In genomic region chr5:178859625-178860521, GRCh38 we compare ENCODE assay signal across 1 cellular context.
TF ChIP-seq lines count a peak whose summit lies in the region.

TSS of gene ZNF354B (plus strand) at chr5:178859953. CDS start at chr5:178861048, 1,095 bp downstream.

TF ChIP-seq in K562, 482 proteins besides CTCF, POLR2A, EP300 and RAD21 (continued from another document and continues in another):
- TF ChIP-seq ETV5 (CRISPR knock-in tag; IDR thresholded peaks at IDR 0.05; ENCODE audit: low read depth) (no peak; the same call in 1 of the 2 replicates), MXD1 (CRISPR knock-in tag; IDR thresholded peaks at IDR 0.05; ENCODE audit: borderline replicate concordance, poor library complexity, severe bottlenecking) (no peak), GTF3C2 (IDR thresholded peaks at IDR 0.05; ENCODE audit: borderline replicate concordance, extremely low read depth, insufficient read length) (no peak), ARID1B (IDR thresholded peaks at IDR 0.05) (no peak), CBFB (CRISPR knock-in tag; IDR thresholded peaks at IDR 0.05) (no peak), MED1 (CRISPR knock-in tag; IDR thresholded peaks at IDR 0.05; ENCODE audit: borderline replicate concordance) (no peak), ZNF668 (CRISPR knock-in tag; IDR thresholded peaks at IDR 0.05) (no peak), POLR2AphosphoS5 (IDR thresholded peaks at IDR 0.05; ENCODE audit: control insufficient read depth, insufficient read depth, low read depth, low read length) (peak; percentile 75; the same call in 1 of the 2 replicates), NR0B1 (IDR thresholded peaks at IDR 0.05; ENCODE audit: partially characterized antibody) (no peak), MTA2 (IDR thresholded peaks at IDR 0.05; ENCODE audit: low read depth) (no peak), PML (IDR thresholded peaks at IDR 0.05; ENCODE audit: low read length) (no peak), TAL1 (IDR thresholded peaks at IDR 0.05) (no peak), PHF8 (IDR thresholded peaks at IDR 0.05; ENCODE audit: borderline replicate concordance, low read length) (peak; percentile 80), ILF3 (IDR thresholded peaks at IDR 0.05; ENCODE audit: borderline replicate concordance) (0 out of 2 replicates have a peak, but pooled peaks have one; percentile 22), ZNF280A (IDR thresholded peaks at IDR 0.05; ENCODE audit: low read depth, partially characterized antibody) (no peak), ZNF512 (tag; IDR thresholded peaks at IDR 0.05) (no peak), ILK (tag; IDR thresholded peaks at IDR 0.05; ENCODE audit: borderline replicate concordance, low read depth) (no peak), PREB (CRISPR knock-in tag; IDR thresholded peaks at IDR 0.05) (0 out of 2 replicates have a peak, but pooled peaks have one; percentile 54), CEBPZ (IDR thresholded peaks at IDR 0.05; ENCODE audit: borderline replicate concordance, low read depth, low read length) (no peak), HOMEZ (CRISPR knock-in tag; IDR thresholded peaks at IDR 0.05) (no peak), SMAD4 (CRISPR knock-in tag; conservative IDR thresholded peaks at IDR 0.05) (peak; percentile 80; the same call in 1 of the 2 replicates), SIX5 (IDR thresholded peaks at IDR 0.05; ENCODE audit: borderline replicate concordance in 1 of 2, insufficient read depth in 1 of 2, low read depth in 1 of 2, low read length in 2 of 2) (peak; percentile 84 to 86), ZNF785 (CRISPR knock-in tag; IDR thresholded peaks at IDR 0.05) (no peak), CBFA2T3 (IDR thresholded peaks at IDR 0.05) (peak; percentile 6; the same call in 1 of the 2 replicates), PTTG1 (tag; IDR thresholded peaks at IDR 0.05; ENCODE audit: low read depth) (no peak), GATAD2A (IDR thresholded peaks at IDR 0.05) (no peak), GATA2 (CRISPR knock-in tag; IDR thresholded peaks at IDR 0.05) (no peak), THAP7 (CRISPR knock-in tag; IDR thresholded peaks at IDR 0.05) (no peak), SRSF1 (IDR thresholded peaks at IDR 0.05; ENCODE audit: low read depth, low read length) (no peak), ZNF146 (CRISPR knock-in tag; IDR thresholded peaks at IDR 0.05; ENCODE audit: unreplicated experiment) (no peak), MTA3 (IDR thresholded peaks at IDR 0.05; ENCODE audit: borderline replicate concordance) (peak; percentile 66; the same call in 1 of the 2 replicates), RBM25 (IDR thresholded peaks at IDR 0.05; ENCODE audit: low read depth, low read length, severe bottlenecking) (peak; percentile 25), NFATC3 (IDR thresholded peaks at IDR 0.05) (no peak), KLF6 (CRISPR knock-in tag; IDR thresholded peaks at IDR 0.05; ENCODE audit: borderline replicate concordance) (no peak), BRF2 (IDR thresholded peaks at IDR 0.05; ENCODE audit: borderline replicate concordance, insufficient read depth, insufficient read length) (no peak), ZFX (CRISPR knock-in tag; IDR thresholded peaks at IDR 0.05) (peak; percentile 85), MAZ (CRISPR knock-in tag; conservative IDR thresholded peaks at IDR 0.05 in 1 of 2, IDR thresholded peaks at IDR 0.05 in 1 of 2) (peak; percentile 68 to 72; a peak in 2 of 4 replicates), HIVEP1 (CRISPR knock-in tag; IDR thresholded peaks at IDR 0.05) (no peak), RBM15 (IDR thresholded peaks at IDR 0.05; ENCODE audit: insufficient read depth, low read length) (no peak), MEF2A (IDR thresholded peaks at IDR 0.05; ENCODE audit: control insufficient read depth, low read depth, low read length) (no peak), RBBP5 (IDR thresholded peaks at IDR 0.05; ENCODE audit: borderline replicate concordance, insufficient read depth, low read length, poor library complexity, severe bottlenecking) (peak; percentile 57), ELF1 (tag; IDR thresholded peaks at IDR 0.05) (peak; percentile 63), HNRNPUL1 (IDR thresholded peaks at IDR 0.05; ENCODE audit: low read length) (no peak), ZNF507 (tag; conservative IDR thresholded peaks at IDR 0.05) (peak; percentile 17; the same call in 1 of the 2 replicates), ERF (CRISPR knock-in tag; IDR thresholded peaks at IDR 0.05) (no peak), CHD1 (IDR thresholded peaks at IDR 0.05; ENCODE audit: low read length) (no peak), CHCHD3 (CRISPR knock-in tag; IDR thresholded peaks at IDR 0.05) (no peak), PURB (CRISPR knock-in tag; IDR thresholded peaks at IDR 0.05; ENCODE audit: low read depth) (no peak), NFXL1 (CRISPR knock-in tag; IDR thresholded peaks at IDR 0.05) (no peak), ZNF124 (CRISPR knock-in tag; IDR thresholded peaks at IDR 0.05) (no peak), FOS (IDR thresholded peaks at IDR 0.05; ENCODE audit: extremely low read depth, insufficient read length) (no peak), TOE1 (IDR thresholded peaks at IDR 0.05; ENCODE audit: borderline replicate concordance) (peak; percentile 47; the same call in 1 of the 2 replicates), TOE1 (CRISPR knock-in tag; IDR thresholded peaks at IDR 0.05; ENCODE audit: borderline replicate concordance, low read depth) (no peak), SP2 (IDR thresholded peaks at IDR 0.05; ENCODE audit: extremely low read depth, low read depth, low read length, poor library complexity, severe bottlenecking) (no peak), EHMT2 (IDR thresholded peaks at IDR 0.05) (no peak)
